In genomic region chr3:127652246-127652995, GRCh38 we compare ENCODE assay signal across 8 cellular contexts. TPM values are rescaled to one million over a fixed set of nuclear protein-coding genes. Genes with fewer than 3 reads are reported as not detected.
DNase-seq lines count a peak whose midpoint lies in the region; ATAC-seq and TF ChIP-seq lines count a peak whose summit lies in the region.

No MANE protein-coding gene starts in this region.

- intact Hi-C loops in activated CD4-positive, alpha-beta T cell treated with anti-CD3 and anti-CD28 coated beads for 36 hours (cut with DNase I, micrococcal nuclease) = loop anchor here (1.0 to 10.0 kb wide), 4 partner anchors 42 to 319 kb away; no protein-coding TSS in a partner anchor

- peak; percentile 57 for DNase-seq in activated CD4-positive, alpha-beta T cell treated with anti-CD3 and anti-CD28 coated beads for 36 hours
- DNase-seq in activated CD4-positive, alpha-beta T cell treated with anti-CD3 and anti-CD28 coated beads, Interleukin-2, amount 50 U/mL, for 4 hours = no peak
- peak; percentile 37 to 57 for DNase-seq in Kasumi-1 (lab: John Stamatoyannopoulos, UW)
- DNase-seq in SW480 (ENCODE audit: low spot score) = peak; percentile 41
- DNase-seq in erythroblast (lab: John Stamatoyannopoulos, UW) = peak; percentile 39 to 72
- peak; percentile 57 for DNase-seq in midbrain (lab: John Stamatoyannopoulos, UW)
- no peak for DNase-seq in NCI-H510A (lab: John Stamatoyannopoulos, UW)

- TF ChIP-seq POLR2A in erythroblast (IDR thresholded peaks at IDR 0.05; ENCODE audit: low read length) = no peak

- H3K36me3 Mint-ChIP-seq in activated CD4-positive, alpha-beta T cell treated with anti-CD3 and anti-CD28 coated beads for 36 hours (ENCODE audit: low read depth) = no peaks in the 10 kb centered on the region

- no peaks in the 10 kb centered on the region for H3K9me3 Mint-ChIP-seq in activated CD4-positive, alpha-beta T cell treated with anti-CD3 and anti-CD28 coated beads for 36 hours (ENCODE audit: low read depth)

- H3K4me3 Mint-ChIP-seq in activated CD4-positive, alpha-beta T cell treated with anti-CD3 and anti-CD28 coated beads for 36 hours = no peak overlapping the region

- H3K27me3 Mint-ChIP-seq in activated CD4-positive, alpha-beta T cell treated with anti-CD3 and anti-CD28 coated beads for 36 hours = peaks cover 2% of the 10 kb centered on the region

- POLR2A ChIA-PET in activated CD4-positive, alpha-beta T cell treated with anti-CD3 and anti-CD28 coated beads for 36 hours (lab: Charles Lee) = interaction anchor here (0.6 kb wide), 1 partner anchor 66 kb away, joined by 3 read pairs; no protein-coding TSS in a partner anchor

- no peaks in the 10 kb centered on the region for H3K4me1 Mint-ChIP-seq in activated CD4-positive, alpha-beta T cell treated with anti-CD3 and anti-CD28 coated beads for 36 hours

- CTCF ChIA-PET in activated CD4-positive, alpha-beta T cell treated with anti-CD3 and anti-CD28 coated beads for 36 hours (lab: Charles Lee) = interaction anchor here (0.5 to 2.1 kb wide), 9 partner anchors 9 to 556 kb away, joined by 3 to 6 read pairs (median 4); no protein-coding TSS in a partner anchor

- no peak overlapping the region for H3K27ac Mint-ChIP-seq in activated CD4-positive, alpha-beta T cell treated with anti-CD3 and anti-CD28 coated beads for 36 hours

- peak; percentile 74 for ATAC-seq in activated CD4-positive, alpha-beta T cell treated with anti-CD3 and anti-CD28 coated beads for 36 hours
- no peak for ATAC-seq in HG03159 (IDR thresholded peaks at IDR 0.05; ENCODE audit: unreplicated experiment)

RNA-seq across cellular contexts. Expression of gene ABTB1, which starts 20.3 kb away (rescaled TPM):
- total RNA-seq in activated CD4-positive, alpha-beta T cell treated with anti-CD3 and anti-CD28 coated beads for 36 hours = 1 to 10 TPM; 8.3 to 9.6 TPM

RNA-seq across cellular contexts. Expression of gene PODXL2, which starts 23.4 kb away (rescaled TPM):
- 1 to 10 TPM; 1.9 TPM for total RNA-seq in activated CD4-positive, alpha-beta T cell treated with anti-CD3 and anti-CD28 coated beads for 36 hours

RNA-seq across cellular contexts. Expression of gene MCM2, which starts 54.2 kb away (rescaled TPM):
- total RNA-seq in activated CD4-positive, alpha-beta T cell treated with anti-CD3 and anti-CD28 coated beads for 36 hours = 100 to 1,000 TPM; 235 to 247 TPM

Comparison
In these comparisons a context has a peak if more than half of its experiments do, and no peak if none do; other contexts are left out.
1. DNase-seq: peak in activated CD4-positive, alpha-beta T cell treated with anti-CD3 and anti-CD28 coated beads for 36 hours (single experiment), Kasumi-1 (2 of 2), SW480 (single experiment), erythroblast (2 of 2) and midbrain (single experiment); none in activated CD4-positive, alpha-beta T cell treated with anti-CD3 and anti-CD28 coated beads, Interleukin-2, amount 50 U/mL, for 4 hours (0 of 2) and NCI-H510A (single experiment).